In the genomic region with DNA sequence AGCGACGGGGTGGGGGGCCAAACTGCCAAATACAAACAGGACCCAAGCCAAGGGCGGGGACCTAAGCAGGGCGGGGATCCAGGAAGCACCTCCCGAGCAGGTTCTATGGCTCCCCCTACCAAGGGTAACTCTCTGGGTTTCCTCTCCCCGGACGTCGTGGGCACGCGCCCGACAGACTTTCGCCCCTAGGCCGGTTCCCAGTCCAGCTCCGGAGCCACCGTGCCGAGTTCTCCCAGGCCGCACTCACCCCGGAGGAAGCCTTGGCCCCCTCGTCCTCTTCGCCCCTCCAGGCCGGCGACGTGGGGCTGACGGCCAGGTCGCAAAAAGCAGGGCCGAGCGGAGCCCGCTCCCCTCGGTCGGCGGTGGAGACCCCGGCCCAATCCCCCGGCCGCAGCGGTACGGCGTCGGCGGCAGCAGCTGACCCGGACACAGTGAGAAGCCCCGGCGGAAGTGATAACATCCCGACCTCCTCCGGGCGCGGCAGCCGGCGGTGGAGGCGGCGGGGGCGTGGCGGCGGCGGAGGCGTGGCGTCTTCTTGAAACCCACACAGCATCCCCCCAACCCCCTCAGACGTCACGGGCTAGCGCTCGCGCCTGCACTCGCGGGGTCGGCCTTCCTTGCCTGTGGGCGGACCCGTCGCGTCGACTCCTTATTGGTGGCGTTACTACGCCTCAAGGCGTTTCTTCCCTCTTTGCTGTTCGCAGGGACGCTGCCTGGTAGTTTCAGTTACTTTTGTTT, we compare ENCODE assay signal across 8 cellular contexts.
DNase-seq lines count a peak whose midpoint lies in the region; ATAC-seq and TF ChIP-seq lines count a peak whose summit lies in the region.

A gene with protein sequence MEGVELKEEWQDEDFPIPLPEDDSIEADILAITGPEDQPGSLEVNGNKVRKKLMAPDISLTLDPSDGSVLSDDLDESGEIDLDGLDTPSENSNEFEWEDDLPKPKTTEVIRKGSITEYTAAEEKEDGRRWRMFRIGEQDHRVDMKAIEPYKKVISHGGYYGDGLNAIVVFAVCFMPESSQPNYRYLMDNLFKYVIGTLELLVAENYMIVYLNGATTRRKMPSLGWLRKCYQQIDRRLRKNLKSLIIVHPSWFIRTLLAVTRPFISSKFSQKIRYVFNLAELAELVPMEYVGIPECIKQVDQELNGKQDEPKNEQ (minus strand): TSS at position 433 of the 738 bp plus-strand sequence. CDS start 6,863 bp downstream, outside the sequence.

- peak within 1 kb of the TSS; percentile 92 for H3K27ac ChIP-seq in cingulate gyrus (ENCODE audit: low read depth, low read length)

- peak; percentile 81 for ATAC-seq in HG03439 (IDR thresholded peaks at IDR 0.05; ENCODE audit: unreplicated experiment)

- DNase-seq in AML-193 (lab: John Stamatoyannopoulos, UW) (peak; percentile 91 to 93), NCI-H524 treated with DMSO at 0.1 percent for 48 hours (lab: John Stamatoyannopoulos, UW) (peak; percentile 91), kidney tubule cell (ENCODE audit: low spot score) (peak; percentile 97)
- peak; percentile 98 to 99 for DNase-seq in activated CD4-positive, alpha-beta T cell treated with anti-CD3 and anti-CD28 coated beads for 4 hours
- DNase-seq in stimulated activated CD4-positive, alpha-beta T cell treated with anti-CD3 and anti-CD28 coated beads, Interleukin-1b, Interleukin-23, amount 100 ng/mL, for 24 hours (ENCODE audit: low read depth in 4 of 4, low spot score in 1 of 4), result peak; percentile 92 to 98 (median 95)

- TF ChIP-seq POLR2A in GM19193 (IDR thresholded peaks at IDR 0.05; ENCODE audit: extremely low read depth, insufficient read depth, insufficient read length), result peak; percentile 82

Comparison
In these comparisons a context has a peak if more than half of its experiments do, and no peak if none do; other contexts are left out.
1. Peak in every context shown above with its lines: DNase-seq, ATAC-seq and H3K27ac ChIP-seq.